ENCODE assay signal across 22 cellular contexts in genomic region chr19:29530549-29531457, GRCh38. TPM values are rescaled to one million over a fixed set of nuclear protein-coding genes. Genes with fewer than 3 reads are reported as not detected.
DNase-seq lines count a peak whose midpoint lies in the region; ATAC-seq and TF ChIP-seq lines count a peak whose summit lies in the region.
"Had no signal": no experiment of that assay in that cellular context is flagged by ENCODE, and none has a peak within 500 bp of the region (broad histone marks: within the 10 kb centered on the region; RNA-seq: fewer than 3 reads in every experiment).

No MANE protein-coding gene starts in this region.

- H3K9me3 ChIP-seq in HUES64 (ENCODE audit: insufficient read depth, low read depth, low read length), result 0 out of 2 replicates have a peak, but pooled peaks cover 4% of the 10 kb centered on the region
- H3K9me3 ChIP-seq in hepatocyte (ENCODE audit: low read depth), result no peaks in the 10 kb centered on the region
- H3K9me3 ChIP-seq in neuronal stem cell (replicated peaks in 1 of 2; ENCODE audit: control insufficient read depth in 2 of 2, insufficient read depth in 1 of 2, low read depth in 1 of 2, low read length in 2 of 2), result peaks cover 0 to 6% of the 10 kb centered on the region in 2 donors
- no peaks in the 10 kb centered on the region for H3K9me3 ChIP-seq in gastrocnemius medialis
- H3K9me3 ChIP-seq: heart left ventricle, right atrium auricular region, upper lobe of left lung had no signal

- no peak overlapping the region for H3K14ac ChIP-seq in neuronal stem cell (ENCODE audit: low read length)

- H3K27me3 ChIP-seq in HUES64 (ENCODE audit: insufficient read depth, low read length) (peaks cover 67% of the 10 kb centered on the region), hepatocyte (peaks cover 70% of the 10 kb centered on the region), neuronal stem cell (ENCODE audit: control insufficient read depth in 3 of 3, insufficient read depth in 3 of 3, low read depth in 1 of 3, low read length in 3 of 3) (peaks cover 25 to 80% (median 52%) of the 10 kb centered on the region in 3 experiments), gastrocnemius medialis (peaks cover 49 to 57% (median 55%) of the 10 kb centered on the region in 3 donors)

- H3K79me2 ChIP-seq in hepatocyte, result no peaks in the 10 kb centered on the region

- no peaks in the 10 kb centered on the region for H4K20me1 ChIP-seq in hepatocyte (ENCODE audit: insufficient read depth, poor library complexity, severe bottlenecking)

- no peak overlapping the region for H3K9ac ChIP-seq in HUES64 (ENCODE audit: low read depth, low read length)
- H3K9ac ChIP-seq in neuronal stem cell (ENCODE audit: low read depth, low read length, poor library complexity), result no peak overlapping the region

- TF ChIP-seq CTCF in hepatocyte (IDR thresholded peaks at IDR 0.05; ENCODE audit: poor library complexity) (no peak), gastrocnemius medialis (IDR thresholded peaks at IDR 0.05 in 4 of 5, conservative IDR thresholded peaks at IDR 0.05 in 1 of 5) (no peak)

- no peak overlapping the region for H3K23ac ChIP-seq in neuronal stem cell (ENCODE audit: low read depth, low read length, poor library complexity)

- ATAC-seq in gastrocnemius medialis (no peak), HG02981 (IDR thresholded peaks at IDR 0.05; ENCODE audit: unreplicated experiment) (no peak), SK-N-SH treated with all-trans-retinoic acid at 6 μM for 48 hours (no peak)
- ATAC-seq: activated naive CD8-positive, alpha-beta T cell treated with anti-CD3 and anti-CD28 coated beads, Interleukin-2, amount 50 U/mL, for 24 hours; heart left ventricle; stimulated activated naive CD8-positive, alpha-beta T cell treated with anti-CD3 and anti-CD28 coated beads, Interleukin-15, amount 100 ng/mL, for 72 hours; T-cell had no signal

- intact Hi-C loops in gastrocnemius medialis (cut with DNase I; ENCODE audit: low total_unique reads), result loop anchor here (5.0 kb wide), 1 partner anchor 651 kb away; no protein-coding TSS in a partner anchor

- peaks cover 2% of the 10 kb centered on the region for H3K79me1 ChIP-seq in neuronal stem cell (ENCODE audit: low read depth, low read length)

- no peak overlapping the region for H2BK120ac ChIP-seq in neuronal stem cell (ENCODE audit: low read depth, low read length)

- no peak overlapping the region for H2BK12ac ChIP-seq in neuronal stem cell (ENCODE audit: low read length)

- peak overlapping the region; percentile 77 for H3K18ac ChIP-seq in neuronal stem cell (ENCODE audit: low read length)

- DNase-seq in G401 (ENCODE audit: low spot score), result peak; percentile 50
- no peak for DNase-seq in hepatocyte (ENCODE audit: low spot score)
- DNase-seq in neuronal stem cell (ENCODE audit: low spot score), result no peak
- DNase-seq in gastrocnemius medialis, result no peak
- DNase-seq: activated naive CD8-positive, alpha-beta T cell treated with anti-CD3 and anti-CD28 coated beads, Interleukin-2, amount 50 U/mL, for 24 hours; effector CD8-positive, alpha-beta T cell; HCEC 1CT; KBM-7; MV-4-11; NCI-H1930; NCI-H510A treated with DMSO at 0.1 percent for 48 hours; stimulated activated naive CD8-positive, alpha-beta T cell treated with anti-CD3 and anti-CD28 coated beads, Interleukin-15, amount 100 ng/mL, for 72 hours had no signal

- WGBS in HUES64, result 35% methylated on average over 13 of the region's 15 CpGs
- WGBS in hepatocyte (ENCODE audit: low lambda C conversion rate, missing lambda C conversion rate), result 40% methylated on average over 12 of the region's 15 CpGs
- WGBS in neuronal stem cell (ENCODE audit: extremely low coverage in 2 of 2, insufficient read length in 2 of 2, insufficient replicate concordance in 1 of 2), 2 donors, result no CpG with 5 or more reads among the region's 15 CpGs

- no peak for TF ChIP-seq POLR2A in gastrocnemius medialis (IDR thresholded peaks at IDR 0.05)

- in situ Hi-C loops in G401 (cut with HindIII; ENCODE audit: low sequenced_read_pairs), result no loop called here
- in situ Hi-C loops in gastrocnemius medialis (cut with MboI; ENCODE audit: low sequenced_read_pairs in 4 of 4), result no loop called here

- H2AFZ ChIP-seq in hepatocyte (no peak overlapping the region), neuronal stem cell (ENCODE audit: low read length) (peak overlapping the region; percentile 74)

- H3K4ac ChIP-seq in neuronal stem cell (ENCODE audit: low read length), result peak overlapping the region; percentile 30

- H4K8ac ChIP-seq in neuronal stem cell (ENCODE audit: low read depth, low read length), result no peak overlapping the region

- H3K4me3 ChIP-seq in HUES64 (ENCODE audit: low read length), result peak overlapping the region; percentile 58
- no peak overlapping the region for H3K4me3 ChIP-seq in hepatocyte
- peak overlapping the region in 1 of 2 donors; percentile 34 for H3K4me3 ChIP-seq in neuronal stem cell (ENCODE audit: low read length in 2 of 2)
- H3K4me3 ChIP-seq in gastrocnemius medialis, result no peak overlapping the region
- H3K4me3 ChIP-seq: upper lobe of left lung had no signal

- H4K91ac ChIP-seq in neuronal stem cell (ENCODE audit: low read depth, low read length, poor library complexity), result no peak overlapping the region

- H2BK15ac ChIP-seq in neuronal stem cell (ENCODE audit: low read length), result no peak overlapping the region

- no peaks in the 10 kb centered on the region for H3K9me2 ChIP-seq in hepatocyte (replicated peaks; ENCODE audit: insufficient read depth)

- no peak overlapping the region for H2BK5ac ChIP-seq in neuronal stem cell (ENCODE audit: low read length)

- H3K4me1 ChIP-seq in HUES64 (ENCODE audit: insufficient read depth, low read length) (peaks cover 3% of the 10 kb centered on the region; the same call in 1 of the 2 replicates), hepatocyte (ENCODE audit: insufficient read depth) (peaks cover 11% of the 10 kb centered on the region), neuronal stem cell (ENCODE audit: control insufficient read depth in 2 of 2, insufficient read depth in 1 of 2, low read depth in 1 of 2, low read length in 2 of 2) (peaks cover 5 to 18% of the 10 kb centered on the region in 2 donors), gastrocnemius medialis (peaks cover 0 to 8% of the 10 kb centered on the region in 2 donors)

- H3K27ac ChIP-seq in HUES64 (ENCODE audit: low read depth, low read length) (no peak overlapping the region), hepatocyte (no peak overlapping the region), neuronal stem cell (replicated peaks; ENCODE audit: low read length) (no peak overlapping the region), gastrocnemius medialis (no peak overlapping the region)
- H3K27ac ChIP-seq: heart left ventricle, right atrium auricular region, upper lobe of left lung had no signal

- peak overlapping the region; percentile 58 for H2AK5ac ChIP-seq in neuronal stem cell (ENCODE audit: low read depth, low read length)

- H3K4me2 ChIP-seq in hepatocyte, result peak overlapping the region; percentile 77
- peak overlapping the region; percentile 91 for H3K4me2 ChIP-seq in neuronal stem cell (ENCODE audit: insufficient read depth, low read length, poor library complexity, severe bottlenecking)

- no peaks in the 10 kb centered on the region for H3K36me3 ChIP-seq in HUES64 (ENCODE audit: insufficient read depth, low read length)
- H3K36me3 ChIP-seq in hepatocyte (replicated peaks; ENCODE audit: insufficient read depth, low read depth), result no peaks in the 10 kb centered on the region
- H3K36me3 ChIP-seq in neuronal stem cell (replicated peaks in 1 of 2; ENCODE audit: control insufficient read depth in 2 of 2, insufficient read depth in 2 of 2, low read length in 2 of 2), result no peaks in the 10 kb centered on the region
- H3K36me3 ChIP-seq in gastrocnemius medialis, result no peaks in the 10 kb centered on the region
- H3K36me3 ChIP-seq: heart left ventricle, right atrium auricular region, upper lobe of left lung had no signal

TF ChIP-seq in SK-N-SH treated with all-trans-retinoic acid at 6 μM for 48 hours, 23 proteins besides CTCF, POLR2A, EP300 and RAD21:
- no peak for TF ChIP-seq ZFP3 (CRISPR knock-in tag; IDR thresholded peaks at IDR 0.05)
- no peak for TF ChIP-seq PATZ1 (CRISPR knock-in tag; IDR thresholded peaks at IDR 0.05; ENCODE audit: borderline replicate concordance)
- no peak for TF ChIP-seq ISL1 (CRISPR knock-in tag; IDR thresholded peaks at IDR 0.05)
- TF ChIP-seq CREB5 (CRISPR knock-in tag; IDR thresholded peaks at IDR 0.05; ENCODE audit: low read depth), result no peak

RNA-seq across cellular contexts. Expression of gene VSTM2B, which starts 5.0 kb away (rescaled TPM):
- total RNA-seq in G401 (2014; rRNA removed; shearing (Covaris generic)), result 2.5 TPM in 1 of 2 replicates, not detected in the other
- 0.25 TPM for polyA plus RNA-seq in HUES64 (2013, experiment 1 of 2)
- 0.51 TPM for polyA plus RNA-seq in HUES64 (2013, experiment 2 of 2)
- total RNA-seq in hepatocyte, result 0.47 and 1.2 TPM in 2 replicates
- 0.34 and 1.1 TPM in 2 replicates for polyA plus RNA-seq in hepatocyte
- 2.1 TPM for polyA plus RNA-seq in neuronal stem cell (2013, experiment 1 of 2)
- polyA plus RNA-seq in neuronal stem cell (2013, experiment 2 of 2), result 2.2 TPM
- not detected for total RNA-seq in gastrocnemius medialis
- total RNA-seq: bronchial epithelial cell; CD8-positive, alpha-beta memory T cell; Daoy; heart left ventricle; right atrium auricular region; T-cell; upper lobe of left lung had no signal
- polyA plus RNA-seq: CD8-positive, alpha-beta memory T cell; heart left ventricle had no signal
